Comparison of ENCODE assay signal across 22 cellular contexts in the genomic region with DNA sequence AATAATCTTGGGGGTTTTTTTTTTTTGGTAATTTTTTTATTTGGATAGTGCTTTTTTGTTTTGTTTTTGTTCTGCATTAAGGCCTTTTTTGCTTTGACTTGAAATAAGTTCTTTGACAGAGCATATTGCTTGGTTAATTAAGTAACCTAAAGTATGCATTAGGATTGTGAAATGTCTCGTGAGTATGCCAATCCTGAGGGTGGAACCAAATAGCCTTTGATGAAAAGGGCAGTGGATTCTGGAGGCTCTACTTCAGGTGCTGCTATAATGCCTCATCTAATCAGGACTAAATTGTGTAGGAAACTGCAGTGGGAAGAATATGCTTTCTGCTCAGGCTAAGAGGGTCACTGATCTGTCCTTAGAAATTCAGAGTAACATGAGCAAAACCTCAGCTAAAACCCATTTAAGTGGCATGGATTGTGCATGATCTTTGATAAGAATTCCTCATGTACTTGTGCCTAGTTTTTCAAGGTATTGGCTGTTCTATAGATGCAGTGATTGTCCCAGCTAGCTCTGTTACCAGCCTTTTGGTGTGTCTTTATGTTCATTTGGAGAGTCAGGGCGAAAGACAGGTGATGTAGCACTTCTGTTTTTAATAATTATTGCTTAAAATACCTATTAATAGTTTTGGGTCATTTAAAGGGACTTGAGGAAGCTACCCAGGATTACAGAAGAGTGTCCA. TPM values are rescaled to one million over a fixed set of nuclear protein-coding genes. Genes with fewer than 3 reads are reported as not detected.
DNase-seq lines count a peak whose midpoint lies in the region; FAIRE-seq and TF ChIP-seq lines count a peak whose summit lies in the region.
"Had no signal": no experiment of that assay in that cellular context is flagged by ENCODE, and none has a peak within 500 bp of the region (broad histone marks: within the 10 kb centered on the region; RNA-seq: fewer than 3 reads in every experiment).

No MANE protein-coding gene starts in this region.

- H3K9me3 ChIP-seq in OCI-LY7 (ENCODE audit: low read length) (no peaks in the 10 kb centered on the region), endothelial cell of umbilical vein (replicated peaks; ENCODE audit: control insufficient read depth, insufficient read depth, low read length) (no peaks in the 10 kb centered on the region), HAP-1 (no peaks in the 10 kb centered on the region)
- H3K9me3 ChIP-seq: A549, SJSA1, spleen, stomach had no signal

- no peak overlapping the region for H3K4me3 Mint-ChIP-seq in activated naive CD4-positive, alpha-beta T cell treated with anti-CD3 and anti-CD28 coated beads for 36 hours
- no peak overlapping the region for H3K4me3 Mint-ChIP-seq in activated naive CD4-positive, alpha-beta T cell treated with anti-CD3 and anti-CD28 coated beads, Interleukin-2, amount 10 ng/mL, durations not matched to agents 7 days and 5 days

- H3K27ac ChIP-seq in OCI-LY7 (ENCODE audit: low read depth, low read length, poor library complexity, severe bottlenecking), result no peak overlapping the region
- H3K27ac ChIP-seq in endothelial cell of umbilical vein (ENCODE audit: insufficient read depth, low read depth, low read length), result no peak overlapping the region
- H3K27ac ChIP-seq: A549, SJSA1 had no signal

- H4K20me1 ChIP-seq in OCI-LY7 (ENCODE audit: insufficient read depth, low read length) (peaks cover 29% of the 10 kb centered on the region; the same call in 1 of the 2 replicates), endothelial cell of umbilical vein (replicated peaks; ENCODE audit: control insufficient read depth, extremely low read depth, insufficient read depth, low read length) (peaks cover 2% of the 10 kb centered on the region)

- H2AFZ ChIP-seq in OCI-LY7 (ENCODE audit: low read length) (no peak overlapping the region), endothelial cell of umbilical vein (ENCODE audit: low read depth, low read length) (no peak overlapping the region)

- intact Hi-C loops in activated naive CD4-positive, alpha-beta T cell treated with anti-CD3 and anti-CD28 coated beads for 36 hours (cut with micrococcal nuclease), result no loop called here
- intact Hi-C loops in OCI-LY7 (cut with micrococcal nuclease; ENCODE audit: unreplicated experiment) (no loop called here), endothelial cell of umbilical vein (cut with micrococcal nuclease) (no loop called here)

- in situ Hi-C loops in HAP-1 (cut with MboI; ENCODE audit: low sequenced_read_pairs), result loop anchor here (25.0 kb wide), 1 partner anchor 877 kb away; a partner anchor contains a TSS

- peaks cover 25% of the 10 kb centered on the region for H3K4me1 Mint-ChIP-seq in activated naive CD4-positive, alpha-beta T cell treated with anti-CD3 and anti-CD28 coated beads for 36 hours (ENCODE audit: low read depth)
- H3K4me1 Mint-ChIP-seq in activated naive CD4-positive, alpha-beta T cell treated with anti-CD3 and anti-CD28 coated beads, Interleukin-2, amount 10 ng/mL, durations not matched to agents 7 days and 5 days, result peaks cover 7% of the 10 kb centered on the region

- no peak overlapping the region for H3K9ac ChIP-seq in endothelial cell of umbilical vein (replicated peaks; ENCODE audit: extremely low read depth, insufficient read depth, low read length)

- peaks cover 42% of the 10 kb centered on the region for H3K36me3 Mint-ChIP-seq in activated naive CD4-positive, alpha-beta T cell treated with anti-CD3 and anti-CD28 coated beads for 36 hours (ENCODE audit: low read depth)
- peaks cover 46% of the 10 kb centered on the region for H3K36me3 Mint-ChIP-seq in activated naive CD4-positive, alpha-beta T cell treated with anti-CD3 and anti-CD28 coated beads, Interleukin-2, amount 10 ng/mL, durations not matched to agents 7 days and 5 days

- H3K4me2 ChIP-seq in OCI-LY7 (ENCODE audit: low read length) (no peak overlapping the region), endothelial cell of umbilical vein (ENCODE audit: insufficient read depth, low read length) (no peak overlapping the region)
- H3K4me2 ChIP-seq: A549 had no signal

- BruUV-seq in OCI-LY7 (replicated peaks; lab: Mats Ljungman, UMichigan) (TSS peak; percentile 74), endothelial cell of umbilical vein (replicated peaks; lab: Mats Ljungman, UMichigan) (TSS peak; percentile 28)

- no peaks in the 10 kb centered on the region for H3K27me3 Mint-ChIP-seq in activated naive CD4-positive, alpha-beta T cell treated with anti-CD3 and anti-CD28 coated beads for 36 hours (ENCODE audit: low read depth)
- no peaks in the 10 kb centered on the region for H3K27me3 Mint-ChIP-seq in activated naive CD4-positive, alpha-beta T cell treated with anti-CD3 and anti-CD28 coated beads, Interleukin-2, amount 10 ng/mL, durations not matched to agents 7 days and 5 days
- H3K27me3 Mint-ChIP-seq: CD4-positive, CD25-positive, alpha-beta regulatory T cell; progenitor cell of endocrine pancreas had no signal

- TF ChIP-seq POLR2A in endothelial cell of umbilical vein (IDR thresholded peaks at IDR 0.05; ENCODE audit: low read depth, low read length), result no peak

- peak overlapping the region; percentile 1 for H3K27ac Mint-ChIP-seq in activated naive CD4-positive, alpha-beta T cell treated with anti-CD3 and anti-CD28 coated beads for 36 hours
- H3K27ac Mint-ChIP-seq in activated naive CD4-positive, alpha-beta T cell treated with anti-CD3 and anti-CD28 coated beads, Interleukin-2, amount 10 ng/mL, durations not matched to agents 7 days and 5 days, result no peak overlapping the region

- no peak overlapping the region for H3K4me3 ChIP-seq in OCI-LY7 (ENCODE audit: low read depth, low read length, poor library complexity, severe bottlenecking)
- H3K4me3 ChIP-seq in endothelial cell of umbilical vein (replicated peaks in 1 of 3; ENCODE audit: insufficient read depth in 1 of 3, low read depth in 1 of 3, low read length in 3 of 3), result no peak overlapping the region
- no peak overlapping the region for H3K4me3 ChIP-seq in HAP-1
- H3K4me3 ChIP-seq: A549, SJSA1, spleen, stomach had no signal

- peaks cover 71% of the 10 kb centered on the region for H3K36me3 ChIP-seq in OCI-LY7 (ENCODE audit: insufficient read depth, low read length)
- H3K36me3 ChIP-seq in endothelial cell of umbilical vein (ENCODE audit: control insufficient read depth in 2 of 2, extremely low read depth in 1 of 2, insufficient read depth in 2 of 2, low read length in 2 of 2), result peaks cover 18 to 39% of the 10 kb centered on the region in 2 experiments
- peaks cover 50% of the 10 kb centered on the region for H3K36me3 ChIP-seq in HAP-1 (replicated peaks)

- CTCF ChIA-PET in activated naive CD4-positive, alpha-beta T cell treated with anti-CD3 and anti-CD28 coated beads for 36 hours (lab: Charles Lee), result interaction anchor here (0.6 kb wide), 1 partner anchor 25 kb away, joined by 3 read pairs; no protein-coding TSS in a partner anchor
- CTCF ChIA-PET in activated naive CD4-positive, alpha-beta T cell treated with anti-CD3 and anti-CD28 coated beads, Interleukin-2, amount 10 ng/mL, durations not matched to agents 7 days and 5 days (lab: Charles Lee), result no interaction called here
- CTCF ChIA-PET in OCI-LY7 (lab: Charles Lee; ENCODE audit: unreplicated experiment), result interaction anchor here (0.9 kb wide), 1 partner anchor 14 kb away, joined by 3 read pairs; no protein-coding TSS in a partner anchor
- CTCF ChIA-PET in endothelial cell of umbilical vein (lab: Charles Lee), result no interaction called here

- H3K27me3 ChIP-seq in endothelial cell of umbilical vein (ENCODE audit: control insufficient read depth in 2 of 2, insufficient read depth in 2 of 2, low read length in 2 of 2) (no peaks in the 10 kb centered on the region), HAP-1 (ENCODE audit: low read depth) (no peaks in the 10 kb centered on the region)
- H3K27me3 ChIP-seq: SJSA1, spleen, stomach had no signal

- peaks cover 51% of the 10 kb centered on the region; the same call in 1 of the 2 replicates for H3K79me2 ChIP-seq in OCI-LY7 (ENCODE audit: insufficient read depth, low read depth, low read length)
- H3K79me2 ChIP-seq in endothelial cell of umbilical vein (ENCODE audit: control insufficient read depth, insufficient read depth, low read length), result peaks cover 18% of the 10 kb centered on the region

- H3K4me1 ChIP-seq in OCI-LY7 (ENCODE audit: insufficient read depth, low read length, poor library complexity, severe bottlenecking), result no peaks in the 10 kb centered on the region
- peaks cover 18% of the 10 kb centered on the region for H3K4me1 ChIP-seq in endothelial cell of umbilical vein (ENCODE audit: control insufficient read depth, extremely low read depth, insufficient read depth, low read length)
- H3K4me1 ChIP-seq in HAP-1, result peaks cover 11% of the 10 kb centered on the region

- no peak for FAIRE-seq in endothelial cell of umbilical vein (lab: Jason Lieb, UNC)
- FAIRE-seq: A549, endometrium had no signal

- no peak for DNase-seq in activated naive CD4-positive, alpha-beta T cell treated with anti-CD3 and anti-CD28 coated beads for 36 hours
- no peak for DNase-seq in activated naive CD4-positive, alpha-beta T cell treated with anti-CD3 and anti-CD28 coated beads, Interleukin-2, amount 10 ng/mL, durations not matched to agents 7 days and 5 days
- DNase-seq in OCI-LY7 (ENCODE audit: low spot score) (no peak), endothelial cell of umbilical vein (ENCODE audit: low read depth, low spot score) (no peak), renal cortical epithelial cell (ENCODE audit: low read depth) (peak; percentile 43), inferior parietal cortex (ENCODE audit: extremely low spot score) (no peak), NCI-H69 (lab: John Stamatoyannopoulos, UW) (no peak), HAP-1 (ENCODE audit: low spot score in 2 of 2) (no peak)
- DNase-seq: activated CD4-positive, alpha-beta T cell treated with anti-CD3 and anti-CD28 coated beads for 4 hours; activated T-cell treated with anti-CD3 and anti-CD28 coated beads for 4 hours; amygdala; CD4-positive, CD25-positive, alpha-beta regulatory T cell; left colon; NCI-H1694 treated with DMSO at 0.1 percent for 48 hours; NCI-H446; spleen; stomach; T-helper 9 cell had no signal

- POLR2A ChIA-PET in OCI-LY7 (lab: Charles Lee) (no interaction called here), endothelial cell of umbilical vein (lab: Charles Lee) (no interaction called here)

- H3K9me2 ChIP-seq in OCI-LY7 (ENCODE audit: insufficient read depth, low read length), result no peaks in the 10 kb centered on the region

- H3K9me3 Mint-ChIP-seq in activated naive CD4-positive, alpha-beta T cell treated with anti-CD3 and anti-CD28 coated beads for 36 hours, result no peaks in the 10 kb centered on the region
- H3K9me3 Mint-ChIP-seq in activated naive CD4-positive, alpha-beta T cell treated with anti-CD3 and anti-CD28 coated beads, Interleukin-2, amount 10 ng/mL, durations not matched to agents 7 days and 5 days, result no peaks in the 10 kb centered on the region
- H3K9me3 Mint-ChIP-seq: CD4-positive, CD25-positive, alpha-beta regulatory T cell had no signal

- dilution Hi-C loops in endothelial cell of umbilical vein (cut with MboI; ENCODE audit: extremely low pct_ligation_motif_present, low sequenced_read_pairs), result no loop called here

- H3K9me1 ChIP-seq in endothelial cell of umbilical vein (replicated peaks; ENCODE audit: control insufficient read depth, extremely low read depth, insufficient read depth, low read length), result no peaks in the 10 kb centered on the region

- TF ChIP-seq CTCF in OCI-LY7 (conservative IDR thresholded peaks at IDR 0.05; ENCODE audit: low read length) (no peak), endothelial cell of umbilical vein (IDR thresholded peaks at IDR 0.05; ENCODE audit: extremely low read depth in 1 of 2, insufficient read depth in 1 of 2, low read depth in 1 of 2, low read length in 2 of 2) (no peak)

RNA-seq across cellular contexts. Expression of a gene that starts 15.4 kb away (rescaled TPM):
- 100 to 1,000 TPM; 170 to 181 TPM for total RNA-seq in activated naive CD4-positive, alpha-beta T cell treated with anti-CD3 and anti-CD28 coated beads for 36 hours
- total RNA-seq in OCI-LY7 (2014; rRNA removed; shearing (Covaris generic)), result 171 and 210 TPM in 2 replicates
- total RNA-seq in OCI-LY7 (2022) (268 and 296 TPM in 2 replicates), endothelial cell of umbilical vein (200 and 229 TPM in 2 replicates), renal cortical epithelial cell (314 and 534 TPM in 2 replicates)
- 35.3 and 46.7 TPM in 2 replicates for polyA plus RNA-seq in endothelial cell of umbilical vein
- 75.5 and 76.4 TPM in 2 replicates for polyA plus RNA-seq in endothelial cell of umbilical vein (2011; cell fraction: cytosol; rRNA removed)
- 39.2 and 51.3 TPM in 2 replicates for polyA plus RNA-seq in endothelial cell of umbilical vein (2011; cell fraction: nucleus; rRNA removed)
- polyA plus RNA-seq in endothelial cell of umbilical vein (2012), result 145 and 206 TPM in 2 replicates
- 82.8 and 83.0 TPM in 2 replicates for polyA minus RNA-seq in endothelial cell of umbilical vein
- polyA minus RNA-seq in endothelial cell of umbilical vein (2011; cell fraction: cytosol; rRNA and poly(A)+ RNA removed), result 60.4 TPM
- polyA minus RNA-seq in endothelial cell of umbilical vein (2011; cell fraction: nucleus; rRNA and poly(A)+ RNA removed), result 38.6 and 45.7 TPM in 2 replicates

Comparison
In these comparisons a context has a peak if more than half of its experiments do, and no peak if none do; other contexts are left out.
1. CTCF ChIA-PET loops: an anchor here in activated naive CD4-positive, alpha-beta T cell treated with anti-CD3 and anti-CD28 coated beads for 36 hours (0.6 kb wide) and OCI-LY7 (0.9 kb wide); none called in activated naive CD4-positive, alpha-beta T cell treated with anti-CD3 and anti-CD28 coated beads, Interleukin-2, amount 10 ng/mL, durations not matched to agents 7 days and 5 days and endothelial cell of umbilical vein.